ENCODE assay signal across 28 cellular contexts in genomic region chr12:125096894-125097293, GRCh38.
"Had no signal": no experiment of that assay in that cellular context is flagged by ENCODE, and none has a peak within 500 bp of the region (broad histone marks: within the 10 kb centered on the region; RNA-seq: fewer than 3 reads in every experiment).

No MANE protein-coding gene starts in this region.

- H3K4me3 ChIP-seq: left lung, lower lobe of right lung, neural progenitor cell, right atrium auricular region, skin epidermis, stomach, testis, thyroid gland, transverse colon, upper lobe of left lung, vagina had no signal

- H3K36me3 ChIP-seq: neural progenitor cell, neutrophil, thyroid gland, transverse colon had no signal

- H3K36me3 Mint-ChIP-seq: neural progenitor cell had no signal

- H3K4me2 ChIP-seq: neural progenitor cell had no signal

- H3K9me3 Mint-ChIP-seq: immature natural killer cell; naive thymus-derived CD8-positive, alpha-beta T cell; nephron; neural progenitor cell had no signal

- H3K27me3 Mint-ChIP-seq: naive thymus-derived CD8-positive, alpha-beta T cell had no signal

- H3K27ac ChIP-seq: left lung, lower lobe of right lung, neural progenitor cell, neutrophil, parathyroid adenoma, right atrium auricular region, stomach, testis, thyroid gland, transverse colon, upper lobe of left lung, vagina had no signal

- H3K9ac ChIP-seq: neural progenitor cell, parathyroid adenoma had no signal

- H3K4me1 ChIP-seq: parathyroid adenoma, right atrium auricular region, testis had no signal

- DNase-seq: hypothalamus; immature natural killer cell; kidney; left colon; lower lobe of right lung; mesenchymal stem cell; naive thymus-derived CD8-positive, alpha-beta T cell; occipital lobe; stimulated activated CD4-positive, alpha-beta T cell treated with anti-CD3 and anti-CD28 coated beads, Interleukin-12 subunit alpha, Interleukin-12 subunit beta, amount 100 ng/mL, for 4 hours; stimulated activated CD4-positive, alpha-beta T cell treated with anti-CD3 and anti-CD28 coated beads, Interleukin-15, amount 100 ng/mL, for 24 hours; stimulated activated CD4-positive, alpha-beta T cell treated with anti-CD3 and anti-CD28 coated beads, Interleukin-2, amount 100 ng/mL, for 24 hours; stimulated activated CD4-positive, alpha-beta T cell treated with anti-CD3 and anti-CD28 coated beads, Interleukin-4, amount 100 ng/mL, for 1 hour; stimulated activated naive CD4-positive, alpha-beta T cell; stomach; testis; thyroid gland; transverse colon; upper lobe of left lung had no signal

- H3K27me3 ChIP-seq: left lung, neural progenitor cell, neutrophil, right atrium auricular region, stomach, testis, thyroid gland, transverse colon, upper lobe of left lung, vagina had no signal

- H3K4me3 Mint-ChIP-seq: immature natural killer cell, nephron, neural progenitor cell had no signal

- FAIRE-seq: islet of Langerhans, kidney had no signal

- H3K9me3 ChIP-seq: left lung, lower lobe of right lung, neutrophil, right atrium auricular region, stomach, testis, thyroid gland, transverse colon, upper lobe of left lung, vagina had no signal

- H2AFZ ChIP-seq: neural progenitor cell, parathyroid adenoma had no signal

- ATAC-seq: left colon; left lung; lower lobe of right lung; naive thymus-derived CD8-positive, alpha-beta T cell; sciatic nerve had no signal

- H3K27ac Mint-ChIP-seq: immature natural killer cell, nephron, neural progenitor cell had no signal
